In the genomic region with DNA sequence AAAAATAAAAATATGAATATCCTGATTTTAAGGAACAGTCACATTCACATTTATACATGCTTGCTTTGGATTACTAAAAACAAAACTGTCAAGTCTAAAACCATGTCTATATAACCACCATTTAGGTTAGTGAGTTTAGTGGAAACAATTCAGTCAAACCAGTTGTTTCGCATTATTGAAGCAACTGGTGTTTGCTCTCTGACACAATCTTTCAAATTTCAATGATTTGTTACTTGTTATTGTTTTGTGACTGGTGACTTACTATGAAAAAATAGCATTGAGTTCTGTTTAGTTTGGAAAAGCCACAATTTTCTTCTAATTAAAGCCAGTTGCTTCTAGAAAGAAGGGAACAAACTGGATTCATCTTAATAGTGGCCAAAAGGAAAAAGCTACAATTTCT, we compare ENCODE assay signal across 20 cellular contexts. TPM values are rescaled to one million over a fixed set of nuclear protein-coding genes. Genes with fewer than 3 reads are reported as not detected.
"Had no signal": no experiment of that assay in that cellular context is flagged by ENCODE, and none has a peak within 500 bp of the region (broad histone marks: within the 10 kb centered on the region; RNA-seq: fewer than 3 reads in every experiment).

No MANE protein-coding gene starts in this region.

- DNase-seq: activated CD4-positive, alpha-beta T cell treated with anti-CD3 and anti-CD28 coated beads for 4 hours; activated CD8-positive, alpha-beta memory T cell treated with anti-CD3 and anti-CD28 coated beads, Interleukin-2, amount 50 U/mL, for 4 hours; activated CD8-positive, alpha-beta T cell treated with anti-CD3 and anti-CD28 coated beads for 36 hours; activated gamma-delta T cell treated with Interleukin-2 at 50 U/mL for 16 hours; activated naive CD8-positive, alpha-beta T cell treated with anti-CD3 and anti-CD28 coated beads for 36 hours; activated T-cell treated with anti-CD3 and anti-CD28 coated beads, Interleukin-2, amount 50 U/mL, for 72 hours; anterior cingulate cortex; endodermal cell; natural killer cell; nucleus accumbens; small intestine; substantia nigra; T-helper 1 cell; upper lobe of left lung had no signal

- H3K9me3 ChIP-seq: gastroesophageal sphincter, right atrium auricular region, upper lobe of left lung had no signal

- H3K4me3 Mint-ChIP-seq: activated CD8-positive, alpha-beta T cell treated with anti-CD3 and anti-CD28 coated beads for 36 hours; activated naive CD8-positive, alpha-beta T cell treated with anti-CD3 and anti-CD28 coated beads for 36 hours; activated T-cell treated with anti-CD3 and anti-CD28 coated beads, Interleukin-2, amount 50 U/mL, for 72 hours; endodermal cell; natural killer cell; stimulated activated effector memory CD8-positive, alpha-beta T cell treated with anti-CD3 and anti-CD28 coated beads, Interleukin-12 subunit alpha, Interleukin-12 subunit beta, amount 100 ng/mL, for 72 hours had no signal

- H3K9me3 Mint-ChIP-seq: activated CD8-positive, alpha-beta T cell treated with anti-CD3 and anti-CD28 coated beads for 36 hours; activated naive CD8-positive, alpha-beta T cell treated with anti-CD3 and anti-CD28 coated beads for 36 hours; activated T-cell treated with anti-CD3 and anti-CD28 coated beads, Interleukin-2, amount 50 U/mL, for 72 hours; endodermal cell; natural killer cell; stimulated activated effector memory CD8-positive, alpha-beta T cell treated with anti-CD3 and anti-CD28 coated beads, Interleukin-12 subunit alpha, Interleukin-12 subunit beta, amount 100 ng/mL, for 72 hours had no signal

- H3K36me3 ChIP-seq: gastroesophageal sphincter, right atrium auricular region, upper lobe of left lung had no signal

- H3K4me1 Mint-ChIP-seq: natural killer cell; stimulated activated effector memory CD8-positive, alpha-beta T cell treated with anti-CD3 and anti-CD28 coated beads, Interleukin-12 subunit alpha, Interleukin-12 subunit beta, amount 100 ng/mL, for 72 hours had no signal

- H3K27ac Mint-ChIP-seq: activated CD8-positive, alpha-beta T cell treated with anti-CD3 and anti-CD28 coated beads for 36 hours; activated naive CD8-positive, alpha-beta T cell treated with anti-CD3 and anti-CD28 coated beads for 36 hours; activated T-cell treated with anti-CD3 and anti-CD28 coated beads, Interleukin-2, amount 50 U/mL, for 72 hours; endodermal cell; natural killer cell; stimulated activated effector memory CD8-positive, alpha-beta T cell treated with anti-CD3 and anti-CD28 coated beads, Interleukin-12 subunit alpha, Interleukin-12 subunit beta, amount 100 ng/mL, for 72 hours had no signal

- H3K4me1 ChIP-seq: right atrium auricular region had no signal

- H3K36me3 Mint-ChIP-seq: activated naive CD8-positive, alpha-beta T cell treated with anti-CD3 and anti-CD28 coated beads for 36 hours; natural killer cell; stimulated activated effector memory CD8-positive, alpha-beta T cell treated with anti-CD3 and anti-CD28 coated beads, Interleukin-12 subunit alpha, Interleukin-12 subunit beta, amount 100 ng/mL, for 72 hours had no signal

- ATAC-seq: activated CD8-positive, alpha-beta T cell treated with anti-CD3 and anti-CD28 coated beads for 36 hours; gastroesophageal sphincter; natural killer cell; stimulated activated effector memory CD8-positive, alpha-beta T cell treated with anti-CD3 and anti-CD28 coated beads, Interleukin-12 subunit alpha, Interleukin-12 subunit beta, amount 100 ng/mL, for 72 hours had no signal

- H3K4me3 ChIP-seq: gastroesophageal sphincter, right atrium auricular region, upper lobe of left lung had no signal

- H3K27me3 ChIP-seq: gastroesophageal sphincter, right atrium auricular region, upper lobe of left lung had no signal

- H3K27ac ChIP-seq: gastroesophageal sphincter, right atrium auricular region, upper lobe of left lung, VCaP had no signal

RNA-seq across cellular contexts. Expression of a gene that starts 30.5 kb away (rescaled TPM):
- total RNA-seq: activated CD8-positive, alpha-beta T cell treated with anti-CD3 and anti-CD28 coated beads for 36 hours; activated T-cell treated with anti-CD3 and anti-CD28 coated beads, Interleukin-2, amount 50 U/mL, for 72 hours; endodermal cell; kidney epithelial cell; lung microvascular endothelial cell; natural killer cell; right atrium auricular region had no signal
